In the genomic region with DNA sequence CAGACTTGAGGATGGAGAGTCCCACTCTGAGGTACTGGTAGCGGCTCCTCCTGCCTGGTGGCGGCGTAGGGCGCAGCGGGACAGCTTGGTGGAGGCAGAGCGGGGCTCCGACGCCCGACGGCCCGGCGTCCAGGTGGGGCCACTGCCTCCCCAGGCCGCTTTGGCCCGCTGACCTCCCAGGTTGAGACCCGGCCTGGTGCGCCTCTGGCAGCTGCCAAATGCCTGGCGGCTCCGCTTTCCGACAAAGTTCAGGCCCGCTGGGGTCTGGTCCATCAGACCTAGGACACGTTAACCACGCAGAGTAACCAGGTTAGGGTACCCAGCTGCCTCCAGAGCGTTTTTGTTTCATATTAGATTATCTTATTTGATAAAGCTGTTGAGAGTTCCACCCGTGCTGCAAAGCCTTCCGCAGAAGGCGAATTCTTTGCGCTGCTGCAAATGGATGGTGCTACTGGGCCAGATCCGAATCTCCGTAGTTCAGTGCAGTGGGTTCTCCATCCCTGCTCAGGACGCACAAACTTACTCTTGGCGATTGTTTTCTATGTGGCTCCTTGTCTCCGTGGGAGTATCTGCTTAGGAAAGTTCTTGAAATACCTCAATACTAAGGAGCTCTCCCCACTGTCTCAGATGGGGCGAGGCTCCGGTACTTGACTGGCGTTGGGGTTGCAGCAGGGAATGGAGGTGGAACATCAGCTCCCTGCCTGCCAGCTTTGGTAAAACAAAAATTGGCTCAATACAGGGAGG, we compare ENCODE assay signal across 9 cellular contexts. TPM values are rescaled to one million over a fixed set of nuclear protein-coding genes. Genes with fewer than 3 reads are reported as not detected.
DNase-seq lines count a peak whose midpoint lies in the region; ATAC-seq and TF ChIP-seq lines count a peak whose summit lies in the region.
"Had no signal": no experiment of that assay in that cellular context is flagged by ENCODE, and none has a peak within 500 bp of the region (broad histone marks: within the 10 kb centered on the region; RNA-seq: fewer than 3 reads in every experiment).

No MANE protein-coding gene starts in this region.

- no peaks in the 10 kb centered on the region for H3K9me3 Mint-ChIP-seq in activated naive CD8-positive, alpha-beta T cell treated with anti-CD3 and anti-CD28 coated beads, Interleukin-2, amount 10 ng/mL, durations not matched to agents 7 days and 5 days

- H3K36me3 Mint-ChIP-seq in activated naive CD8-positive, alpha-beta T cell treated with anti-CD3 and anti-CD28 coated beads, Interleukin-2, amount 10 ng/mL, durations not matched to agents 7 days and 5 days: no peaks in the 10 kb centered on the region

- no peaks in the 10 kb centered on the region for H3K9me3 ChIP-seq in left ventricle myocardium inferior (replicated peaks)

- no peak overlapping the region for H3K27ac ChIP-seq in left ventricle myocardium inferior (replicated peaks)

- H3K36me3 ChIP-seq in left ventricle myocardium inferior: no peaks in the 10 kb centered on the region

- intact Hi-C loops in left ventricle myocardium inferior (cut with micrococcal nuclease): no loop called here

- peak overlapping the region; percentile 78 for H3K4me3 Mint-ChIP-seq in activated naive CD8-positive, alpha-beta T cell treated with anti-CD3 and anti-CD28 coated beads, Interleukin-2, amount 10 ng/mL, durations not matched to agents 7 days and 5 days

- no peak for ATAC-seq in activated naive CD8-positive, alpha-beta T cell treated with anti-CD3 and anti-CD28 coated beads, Interleukin-2, amount 10 ng/mL, durations not matched to agents 7 days and 5 days (ENCODE audit: low read depth)
- ATAC-seq in GM18867 (IDR thresholded peaks at IDR 0.05; ENCODE audit: unreplicated experiment): no peak
- no peak for ATAC-seq in GM19467 (IDR thresholded peaks at IDR 0.05; ENCODE audit: unreplicated experiment)

- POLR2A ChIA-PET in AG04449 (lab: Yijun Ruan, JAX): no interaction called here
- POLR2A ChIA-PET in activated naive CD8-positive, alpha-beta T cell treated with anti-CD3 and anti-CD28 coated beads, Interleukin-2, amount 10 ng/mL, durations not matched to agents 7 days and 5 days (lab: Charles Lee): no interaction called here

- H3K4me1 ChIP-seq in left ventricle myocardium inferior: peaks cover 25% of the 10 kb centered on the region

- H3K27me3 ChIP-seq in left ventricle myocardium inferior (ENCODE audit: low read depth): peaks cover 60% of the 10 kb centered on the region

- TF ChIP-seq CTCF in AG04449 (IDR thresholded peaks at IDR 0.05; ENCODE audit: insufficient read depth, low read length, missing control alignments) (no peak), left ventricle myocardium inferior (IDR thresholded peaks at IDR 0.05; ENCODE audit: borderline replicate concordance) (no peak)

- H3K27me3 Mint-ChIP-seq in activated naive CD8-positive, alpha-beta T cell treated with anti-CD3 and anti-CD28 coated beads, Interleukin-2, amount 10 ng/mL, durations not matched to agents 7 days and 5 days: peaks cover 46% of the 10 kb centered on the region

- no peak for DNase-seq in AG04449 (ENCODE audit: low read depth, low spot score)
- peak; percentile 65 for DNase-seq in HCEC 1CT
- DNase-seq in activated naive CD8-positive, alpha-beta T cell treated with anti-CD3 and anti-CD28 coated beads, Interleukin-2, amount 10 ng/mL, durations not matched to agents 7 days and 5 days: peak; percentile 29
- DNase-seq in left ventricle myocardium inferior: no peak
- DNase-seq in putamen (ENCODE audit: low spot score): peak; percentile 48
- DNase-seq in 8988T: no peak

- no peak overlapping the region for H3K27ac Mint-ChIP-seq in activated naive CD8-positive, alpha-beta T cell treated with anti-CD3 and anti-CD28 coated beads, Interleukin-2, amount 10 ng/mL, durations not matched to agents 7 days and 5 days

- H3K4me3 ChIP-seq in AG04449 (ENCODE audit: low read depth, low read length): peak overlapping the region; percentile 68
- H3K4me3 ChIP-seq in left ventricle myocardium inferior: peak overlapping the region; percentile 84

- H3K4me1 Mint-ChIP-seq in activated naive CD8-positive, alpha-beta T cell treated with anti-CD3 and anti-CD28 coated beads, Interleukin-2, amount 10 ng/mL, durations not matched to agents 7 days and 5 days: peaks cover 11% of the 10 kb centered on the region

- CTCF ChIA-PET in AG04449 (lab: Yijun Ruan, JAX): interaction anchor here (1.4 to 1.5 kb wide), 2 partner anchors 824 to 826 kb away, joined by 3 to 4 read pairs; no protein-coding TSS in a partner anchor

RNA-seq across cellular contexts. Expression of a gene that starts 1.4 kb away (rescaled TPM):
- total RNA-seq in activated naive CD8-positive, alpha-beta T cell treated with anti-CD3 and anti-CD28 coated beads, Interleukin-2, amount 10 ng/mL, durations not matched to agents 7 days and 5 days: not detected
- not detected for total RNA-seq in left ventricle myocardium inferior
- total RNA-seq: dermis microvascular lymphatic vessel endothelial cell had no signal

Comparison
In these comparisons a context has a peak if more than half of its experiments do, and no peak if none do; other contexts are left out.
1. DNase-seq: peak in HCEC 1CT (single experiment), activated naive CD8-positive, alpha-beta T cell treated with anti-CD3 and anti-CD28 coated beads, Interleukin-2, amount 10 ng/mL, durations not matched to agents 7 days and 5 days (single experiment) and putamen (single experiment); none in AG04449 (single experiment), left ventricle myocardium inferior (single experiment) and 8988T (single experiment).